ENCODE assay signal across 8 cellular contexts in genomic region chr10:124035928-124036558, GRCh38. TPM values are rescaled to one million over a fixed set of nuclear protein-coding genes. Genes with fewer than 3 reads are reported as not detected.
DNase-seq lines count a peak whose midpoint lies in the region; ATAC-seq, FAIRE-seq and TF ChIP-seq lines count a peak whose summit lies in the region.

No MANE protein-coding gene starts in this region.

- H3K27me3 ChIP-seq in aorta (ENCODE audit: control insufficient read depth in 1 of 2, insufficient read depth in 2 of 2, low read length in 1 of 2) = no peaks in the 10 kb centered on the region

- H3K4me3 Mint-ChIP-seq in T-cell = peak overlapping the region in 2 of 3 donors; percentile 42 to 75

- intact Hi-C loops in kidney (cut with DNase I) = no loop called here
- intact Hi-C loops in aorta (cut with DNase I) = no loop called here

- CTCF ChIA-PET in T-cell (lab: Charles Lee) = no interaction called here

- peak; percentile 96 for ATAC-seq in GM19372 (IDR thresholded peaks at IDR 0.05; ENCODE audit: low read depth, unreplicated experiment)
- ATAC-seq in HG03280 (IDR thresholded peaks at IDR 0.05; ENCODE audit: unreplicated experiment) = peak; percentile 98
- ATAC-seq in T-cell (replicated peaks in 1 of 4) = peak; percentile 56 to 78 (median 62)
- ATAC-seq in aorta (ENCODE audit: low FRiP score) = peak; percentile 31

- H3K36me3 ChIP-seq in kidney (ENCODE audit: control insufficient read depth in 1 of 2, insufficient read depth in 2 of 2, low read length in 2 of 2) (peaks cover 0 to 5% of the 10 kb centered on the region in 2 donors), aorta (ENCODE audit: control insufficient read depth in 1 of 2, insufficient read depth in 2 of 2, low read length in 1 of 2) (no peaks in the 10 kb centered on the region)

- no peak for TF ChIP-seq CTCF in kidney (IDR thresholded peaks at IDR 0.05; ENCODE audit: borderline replicate concordance, extremely low read depth, insufficient read depth)

- H3K4me3 ChIP-seq in kidney (ENCODE audit: low read length in 2 of 2) (no peak overlapping the region), aorta (ENCODE audit: low read length in 2 of 2) (no peak overlapping the region)

- H3K27me3 Mint-ChIP-seq in T-cell = peaks cover 2 to 3% of the 10 kb centered on the region in 2 donors

- H3K9me3 ChIP-seq in kidney (ENCODE audit: control insufficient read depth in 1 of 2, low read length in 2 of 2) = no peaks in the 10 kb centered on the region
- no peaks in the 10 kb centered on the region for H3K9me3 ChIP-seq in aorta (ENCODE audit: control insufficient read depth, low read length)

- no peak for FAIRE-seq in kidney (lab: Jason Lieb, UNC)

- 84 to 86% methylated on average over 21 of the region's 21 CpGs for WGBS in aorta, 2 donors

- POLR2A ChIA-PET in T-cell (lab: Charles Lee) = no interaction called here

- DNase-seq in ELF-1 (ENCODE audit: low read depth, low spot score) = peak; percentile 74
- DNase-seq in T-cell = peak in 30 of 34 experiments; percentile 2 to 71 (median 20)
- peak; percentile 89 for DNase-seq in kidney
- peak; percentile 72 to 81 for DNase-seq in aorta
- no peak for DNase-seq in T1000 (lab: John Stamatoyannopoulos, UW)
- no peak for DNase-seq in NCI-H2227 (lab: John Stamatoyannopoulos, UW; ENCODE audit: unreplicated experiment)

- no peak overlapping the region for H3K27ac ChIP-seq in kidney (ENCODE audit: low read depth in 2 of 2, low read length in 2 of 2)
- no peak overlapping the region for H3K27ac ChIP-seq in aorta (ENCODE audit: low read depth in 1 of 2, low read length in 2 of 2)

- no peaks in the 10 kb centered on the region for H3K36me3 Mint-ChIP-seq in T-cell

- no peak overlapping the region for H3K9ac ChIP-seq in kidney (ENCODE audit: low read length in 2 of 2)

- H3K4me1 ChIP-seq in kidney (ENCODE audit: control insufficient read depth in 1 of 2, insufficient read depth in 1 of 2, low read depth in 1 of 2, low read length in 2 of 2) = peaks cover 0 to 11% of the 10 kb centered on the region in 2 donors
- no peaks in the 10 kb centered on the region for H3K4me1 ChIP-seq in aorta (ENCODE audit: control insufficient read depth in 1 of 2, insufficient read depth in 2 of 2, low read length in 2 of 2)

- H3K4me1 Mint-ChIP-seq in T-cell = peaks cover 11 to 13% (median 11%) of the 10 kb centered on the region in 3 donors

- no peaks in the 10 kb centered on the region for H3K9me3 Mint-ChIP-seq in T-cell

- H3K27ac Mint-ChIP-seq in T-cell = peak overlapping the region; percentile 11 to 41

RNA-seq across cellular contexts. Expression of gene CHST15, which starts 57.4 kb away (rescaled TPM):
- total RNA-seq in T-cell = 1 to 10 TPM in 4 of 5 donors, under 1 TPM in 1; 0.95 to 4.2 (median 1.3) TPM
- 39.7 TPM for total RNA-seq in kidney
- polyA plus RNA-seq in kidney (ENCODE audit: insufficient read depth, low read depth, low replicate concordance) = 2.8 TPM
- total RNA-seq in aorta = 10 to 100 TPM; 39.9 to 43.8 TPM
- 10 to 100 TPM in 1 of 2 donors, 1 to 10 TPM in 1; 4.5 to 10.1 TPM for polyA plus RNA-seq in aorta

Comparison
In these comparisons a context has a peak if more than half of its experiments do, and no peak if none do; other contexts are left out.
1. DNase-seq: peak in ELF-1 (single experiment), T-cell (30 of 34), kidney (single experiment) and aorta (2 of 2); none in T1000 (single experiment) and NCI-H2227 (single experiment).
2. ATAC-seq: peak in every context shown above with its lines; median percentile 98 in HG03280; 96 in GM19372; 62 in T-cell; 31 in aorta.